8 cellular contexts compared by ENCODE assay signal in the genomic region with DNA sequence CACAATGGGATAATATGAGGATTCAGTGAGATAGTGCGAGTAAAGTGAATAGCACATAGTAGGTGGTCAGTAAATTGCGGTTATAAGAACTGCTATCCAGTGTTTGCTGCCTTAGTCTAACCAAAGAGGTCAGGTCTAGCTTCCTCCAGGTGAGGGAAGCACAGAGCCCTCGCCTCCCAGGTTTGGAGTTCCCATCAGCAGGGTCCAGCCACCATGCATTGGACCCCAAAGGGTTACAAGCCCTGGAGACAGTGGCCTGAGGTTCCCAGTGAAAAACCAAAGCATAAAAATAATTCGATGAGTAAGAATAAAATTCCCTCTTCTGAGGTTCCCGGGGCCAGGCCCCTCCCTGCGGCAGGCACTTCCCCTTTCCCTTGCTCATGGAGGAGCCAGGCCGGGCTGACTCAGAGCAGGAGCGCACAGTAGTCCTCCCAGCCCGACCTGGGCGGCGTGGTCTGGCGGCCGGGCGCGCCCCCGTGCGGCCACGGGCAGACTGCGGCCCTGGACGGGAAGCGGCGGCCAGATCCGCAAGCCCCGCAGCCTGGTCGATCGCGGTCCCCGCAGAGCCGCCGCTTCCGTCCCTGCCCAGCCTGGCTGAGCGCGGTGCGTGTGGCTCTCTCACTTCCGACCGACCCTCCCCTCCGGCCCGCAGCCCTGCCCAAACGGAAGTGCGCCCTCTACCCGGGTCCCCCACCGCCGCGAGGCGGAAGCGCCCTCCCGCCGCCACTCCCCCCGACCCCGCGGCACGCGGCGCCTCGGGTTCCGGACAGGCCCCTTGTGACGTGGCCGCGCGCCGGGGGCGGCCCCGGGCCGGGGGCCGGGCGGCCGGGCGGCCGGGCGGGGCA. TPM values are rescaled to one million over a fixed set of nuclear protein-coding genes. Genes with fewer than 3 reads are reported as not detected.
DNase-seq lines count a peak whose midpoint lies in the region; ATAC-seq and TF ChIP-seq lines count a peak whose summit lies in the region.

TSS of gene SLC39A13 (plus strand) at position 845 of the 845 bp plus-strand sequence. CDS start 1,505 bp downstream, outside the sequence.

- no peaks in the 10 kb centered on the region for H3K9me3 ChIP-seq in OCI-LY3 (ENCODE audit: insufficient read depth, low read length)

- H3K27ac Mint-ChIP-seq in endothelial cell (ENCODE audit: unreplicated experiment), result peak within 1 kb of the TSS; percentile 80

- no peaks in the 10 kb centered on the region for H3K36me3 Mint-ChIP-seq in endothelial cell (ENCODE audit: low read depth, unreplicated experiment)

- TF ChIP-seq CTCF in OCI-LY3 (IDR thresholded peaks at IDR 0.05; ENCODE audit: low read depth, low read length) (peak; percentile 89), endothelial cell (IDR thresholded peaks at IDR 0.05; ENCODE audit: unreplicated experiment) (peak; percentile 86)

- H2AFZ ChIP-seq in OCI-LY3 (ENCODE audit: low read depth, low read length), result peak within 1 kb of the TSS; percentile 61; the same call in 1 of the 2 replicates

- peak within 1 kb of the TSS; percentile 89 for H3K27ac ChIP-seq in OCI-LY3 (ENCODE audit: low read length)

- H3K9me3 Mint-ChIP-seq in endothelial cell (ENCODE audit: unreplicated experiment), result no peaks in the 10 kb centered on the region

- no peaks in the 10 kb centered on the region for H3K79me2 ChIP-seq in OCI-LY3 (ENCODE audit: low read length)

- H3K4me3 Mint-ChIP-seq in endothelial cell (ENCODE audit: unreplicated experiment), result peak within 1 kb of the TSS; percentile 91

- H4K20me1 ChIP-seq in OCI-LY3 (ENCODE audit: insufficient read depth, low read length), result no peaks in the 10 kb centered on the region

- no peaks in the 10 kb centered on the region for H3K27me3 ChIP-seq in OCI-LY3 (ENCODE audit: low read depth, low read length)

- peak within 1 kb of the TSS; percentile 99 for H3K4me3 ChIP-seq in OCI-LY3 (ENCODE audit: low read length)

- peak; percentile 72 for DNase-seq in DMS 273 treated with DMSO at 0.1 percent for 48 hours (lab: John Stamatoyannopoulos, UW)
- peak; percentile 96 for DNase-seq in HuH-7 (ENCODE audit: low spot score)
- peak; percentile 98 for DNase-seq in activated CD8-positive, alpha-beta memory T cell treated with anti-CD3 and anti-CD28 coated beads, Interleukin-2, amount 50 U/mL, for 48 hours
- peak; percentile 96 for DNase-seq in endothelial cell (ENCODE audit: low spot score)
- DNase-seq in middle frontal gyrus (ENCODE audit: extremely low spot score, low spot score), result peak; percentile 94
- peak; percentile 81 to 87 for DNase-seq in stimulated activated CD8-positive, alpha-beta memory T cell treated with anti-CD3 and anti-CD28 coated beads, Interleukin-2, amount 100 ng/mL, for 1 hour (ENCODE audit: low read depth in 2 of 2)

- H3K4me1 Mint-ChIP-seq in endothelial cell (ENCODE audit: unreplicated experiment), result peaks cover 6% of the 10 kb centered on the region

- no peaks in the 10 kb centered on the region for H3K36me3 ChIP-seq in OCI-LY3 (replicated peaks; ENCODE audit: low read depth, low read length)

- H3K4me1 ChIP-seq in OCI-LY3 (ENCODE audit: low read length), result peaks cover 19% of the 10 kb centered on the region

- peak within 1 kb of the TSS; percentile 99 for H3K4me2 ChIP-seq in OCI-LY3 (ENCODE audit: low read length)

- peaks cover 9% of the 10 kb centered on the region for H3K27me3 Mint-ChIP-seq in endothelial cell (ENCODE audit: unreplicated experiment)

- peak within 1 kb of the TSS; percentile 94 for H3K9ac ChIP-seq in OCI-LY3 (ENCODE audit: low read length)

- peak; percentile 73 for ATAC-seq in GM21526 (IDR thresholded peaks at IDR 0.05; ENCODE audit: low FRiP score, unreplicated experiment)

RNA-seq across cellular contexts. Expression of gene SLC39A13, which starts in this region (rescaled TPM):
- 40.9 TPM for total RNA-seq in endothelial cell (ENCODE audit: unreplicated experiment)

Comparison
In these comparisons a context has a peak if more than half of its experiments do, and no peak if none do; other contexts are left out.
1. Peak in every context shown above with its lines: DNase-seq, ATAC-seq, H3K4me3 ChIP-seq and H3K27ac ChIP-seq.